Comparison of ENCODE assay signal across 11 cellular contexts in genomic region chr3:134904796-134905646, GRCh38.
DNase-seq lines count a peak whose midpoint lies in the region; ATAC-seq and TF ChIP-seq lines count a peak whose summit lies in the region.
"Had no signal": no experiment of that assay in that cellular context is flagged by ENCODE, and none has a peak within 500 bp of the region (broad histone marks: within the 10 kb centered on the region; RNA-seq: fewer than 3 reads in every experiment).

No MANE protein-coding gene starts in this region.

- peaks cover 9 to 18% of the 10 kb centered on the region in 2 donors for H3K27me3 Mint-ChIP-seq in natural killer cell (ENCODE audit: low read depth in 2 of 2)

- ATAC-seq in GM18868 (IDR thresholded peaks at IDR 0.05; ENCODE audit: unreplicated experiment) = peak; percentile 23
- ATAC-seq in natural killer cell = no peak
- ATAC-seq: activated CD8-positive, alpha-beta T cell treated with anti-CD3 and anti-CD28 coated beads, Interleukin-2, amount 10 ng/mL, durations not matched to agents 7 days and 5 days; naive thymus-derived CD8-positive, alpha-beta T cell had no signal

- H3K9me3 ChIP-seq in ascending aorta = no peaks in the 10 kb centered on the region

- H3K27ac Mint-ChIP-seq in natural killer cell = peak overlapping the region in 1 of 2 donors; percentile 60
- H3K27ac Mint-ChIP-seq: activated CD8-positive, alpha-beta T cell treated with anti-CD3 and anti-CD28 coated beads, Interleukin-2, amount 10 ng/mL, durations not matched to agents 7 days and 5 days; naive thymus-derived CD8-positive, alpha-beta T cell had no signal

- H3K27me3 ChIP-seq in H7 (ENCODE audit: control insufficient read depth, insufficient read depth, low read length) (no peaks in the 10 kb centered on the region; the same call in 1 of the 2 replicates), KMS-11 (ENCODE audit: insufficient read depth, low read depth) (no peaks in the 10 kb centered on the region), ascending aorta (no peaks in the 10 kb centered on the region)

- H3K36me3 ChIP-seq in H7 (replicated peaks; ENCODE audit: control insufficient read depth, insufficient read depth, low read length) = no peaks in the 10 kb centered on the region
- no peaks in the 10 kb centered on the region for H3K36me3 ChIP-seq in KMS-11 (ENCODE audit: insufficient read depth)
- no peaks in the 10 kb centered on the region for H3K36me3 ChIP-seq in ascending aorta

- H3K4me1 ChIP-seq in KMS-11 (ENCODE audit: low read depth, poor library complexity, severe bottlenecking) (peaks cover 62% of the 10 kb centered on the region), ascending aorta (no peaks in the 10 kb centered on the region)

- H3K4me1 Mint-ChIP-seq in natural killer cell = peaks cover 27 to 28% of the 10 kb centered on the region in 2 donors

- H3K4me3 ChIP-seq in H7 (ENCODE audit: insufficient read depth, low read depth, low read length) (no peak overlapping the region), KMS-11 (IDR thresholded peaks at IDR 0.05; ENCODE audit: insufficient read depth, low read depth, low read length) (no peak overlapping the region), ascending aorta (no peak overlapping the region)

- peak overlapping the region; percentile 68 for H3K4me3 Mint-ChIP-seq in natural killer cell
- H3K4me3 Mint-ChIP-seq: activated CD8-positive, alpha-beta T cell treated with anti-CD3 and anti-CD28 coated beads, Interleukin-2, amount 10 ng/mL, durations not matched to agents 7 days and 5 days had no signal

- no peak overlapping the region for H2AFZ ChIP-seq in KMS-11 (ENCODE audit: low read depth)

- H4K20me1 ChIP-seq in KMS-11 (ENCODE audit: insufficient read depth) = no peaks in the 10 kb centered on the region

- H3K27ac ChIP-seq in KMS-11 = peak overlapping the region; percentile 87
- no peak overlapping the region for H3K27ac ChIP-seq in ascending aorta

- H3K36me3 Mint-ChIP-seq in natural killer cell = no peaks in the 10 kb centered on the region
- H3K36me3 Mint-ChIP-seq: naive thymus-derived CD8-positive, alpha-beta T cell had no signal

- DNase-seq in H7 = peak; percentile 56
- no peak for DNase-seq in natural killer cell
- no peak for DNase-seq in MV-4-11 (lab: John Stamatoyannopoulos, UW)
- DNase-seq in T-helper 1 cell = no peak
- no peak for DNase-seq in NCI-H2107 (lab: John Stamatoyannopoulos, UW)
- no peak for DNase-seq in ascending aorta (ENCODE audit: low spot score in 2 of 2)
- DNase-seq: naive thymus-derived CD8-positive, alpha-beta T cell; SHP77 had no signal

- TF ChIP-seq CTCF in KMS-11 (conservative IDR thresholded peaks at IDR 0.05; ENCODE audit: low read depth, low read length) = no peak
- TF ChIP-seq CTCF in natural killer cell (IDR thresholded peaks at IDR 0.05) = no peak
- no peak for TF ChIP-seq CTCF in ascending aorta (IDR thresholded peaks at IDR 0.05)

- H3K9me3 Mint-ChIP-seq in natural killer cell = no peaks in the 10 kb centered on the region
- H3K9me3 Mint-ChIP-seq: naive thymus-derived CD8-positive, alpha-beta T cell had no signal

- peaks cover 7% of the 10 kb centered on the region; the same call in 1 of the 2 replicates for H3K79me2 ChIP-seq in KMS-11 (ENCODE audit: insufficient read depth, low read depth)

- peak overlapping the region; percentile 59; the same call in 1 of the 2 replicates for H3K9ac ChIP-seq in KMS-11

- intact Hi-C loops in natural killer cell (cut with micrococcal nuclease) = no loop called here
- intact Hi-C loops in ascending aorta (cut with DNase I) = no loop called here

- H3K4me2 ChIP-seq in KMS-11 = peak overlapping the region; percentile 97
